ENCODE assay signal across 2 cellular contexts in the genomic region with DNA sequence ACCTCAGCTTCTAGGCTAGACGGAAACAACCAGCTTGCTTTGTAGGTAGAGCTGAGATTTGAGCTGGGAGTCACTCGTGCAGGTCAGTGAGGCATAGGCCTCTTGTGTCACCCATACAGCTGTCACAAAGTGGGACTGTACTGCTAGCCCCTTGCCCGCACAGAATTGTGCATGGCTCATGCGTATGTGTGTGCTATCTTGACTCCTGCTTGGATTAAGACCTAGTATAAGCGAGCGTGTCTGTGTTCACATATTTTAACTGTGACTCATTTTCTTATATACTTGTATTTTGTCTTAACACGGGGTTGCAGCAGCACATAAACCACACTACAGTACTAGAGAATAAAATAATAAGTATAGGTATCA.
TF ChIP-seq lines count a peak whose summit lies in the region.

No MANE protein-coding gene starts in this region.

TF ChIP-seq in A549, 52 proteins besides CTCF, POLR2A, EP300 and RAD21:
- TF ChIP-seq GATA3 (IDR thresholded peaks at IDR 0.05; ENCODE audit: borderline replicate concordance): no peak

TF ChIP-seq in H1, 55 proteins besides CTCF, POLR2A, EP300 and RAD21:
- TF ChIP-seq RBBP5 (IDR thresholded peaks at IDR 0.05; ENCODE audit: borderline replicate concordance, low read depth, low read length) (no peak), SAP30 (IDR thresholded peaks at IDR 0.05; ENCODE audit: insufficient read depth, insufficient replicate concordance, low read length) (no peak), PHF8 (conservative IDR thresholded peaks at IDR 0.05; ENCODE audit: low read depth, low read length) (no peak), RXRA (IDR thresholded peaks at IDR 0.05; ENCODE audit: insufficient read depth, low read depth, low read length) (no peak), TBP (IDR thresholded peaks at IDR 0.05; ENCODE audit: low read depth, low read length) (no peak), SP1 (IDR thresholded peaks at IDR 0.05; ENCODE audit: low read depth, low read length) (no peak), HDAC6 (IDR thresholded peaks at IDR 0.05; ENCODE audit: low read depth, low read length) (no peak), EZH2 (IDR thresholded peaks at IDR 0.05; ENCODE audit: low read depth, low read length, severe bottlenecking) (no peak), TCF12 (IDR thresholded peaks at IDR 0.05; ENCODE audit: low read depth, low read length) (no peak), CHD7 (IDR thresholded peaks at IDR 0.05; ENCODE audit: insufficient replicate concordance, low read length) (no peak), BRCA1 (IDR thresholded peaks at IDR 0.05; ENCODE audit: low read depth, low read length) (no peak), JUND (IDR thresholded peaks at IDR 0.05; ENCODE audit: low read length) (no peak), ATF3 (IDR thresholded peaks at IDR 0.05; ENCODE audit: insufficient read depth, low read depth, low read length) (no peak), SIRT6 (IDR thresholded peaks at IDR 0.05; ENCODE audit: low read length) (no peak), KDM4A (IDR thresholded peaks at IDR 0.05; ENCODE audit: low read depth, low read length, severe bottlenecking) (no peak), SRF (IDR thresholded peaks at IDR 0.05; ENCODE audit: low read depth, low read length) (no peak), NANOG (IDR thresholded peaks at IDR 0.05; ENCODE audit: insufficient read depth, low read depth, low read length, poor library complexity, severe bottlenecking) (no peak)
